Comparison of ENCODE assay signal across 22 cellular contexts in genomic region chr10:132465889-132466519, GRCh38.
DNase-seq lines count a peak whose midpoint lies in the region; ATAC-seq and TF ChIP-seq lines count a peak whose summit lies in the region.
"Had no signal": no experiment of that assay in that cellular context is flagged by ENCODE, and none has a peak within 500 bp of the region (broad histone marks: within the 10 kb centered on the region; RNA-seq: fewer than 3 reads in every experiment).

No MANE protein-coding gene starts in this region.

- H3K4me2 ChIP-seq in Karpas-422 (ENCODE audit: low read depth, low read length, poor library complexity, severe bottlenecking) (peak overlapping the region; percentile 60), SK-N-SH (no peak overlapping the region)
- H3K4me2 ChIP-seq: GM23338 had no signal

- DNase-seq in Karpas-422 (no peak), Right ventricle myocardium superior (peak; percentile 39), lower lobe of right lung (peak; percentile 42), thoracic aorta (ENCODE audit: low spot score) (no peak), SKM-1 treated with dmso at 0.1 percent for 144 hours (lab: John Stamatoyannopoulos, UW; ENCODE audit: unreplicated experiment) (no peak), SK-N-SH (no peak)
- DNase-seq: activated CD4-positive, alpha-beta T cell treated with anti-CD3 and anti-CD28 coated beads for 4 hours; C1 segment of cervical spinal cord; Calu3; effector CD4-positive, alpha-beta T cell; erythroblast; NCI-H1048; NCI-H2029; NCI-H345; SJCRH30; stimulated activated CD4-positive, alpha-beta T cell treated with anti-CD3 and anti-CD28 coated beads, Interleukin-4, amount 100 ng/mL, for 1 hour; stimulated activated naive CD4-positive, alpha-beta T cell; trophoblast cell had no signal

- H3K4me1 ChIP-seq in Karpas-422 (ENCODE audit: low read length) (peaks cover 96% of the 10 kb centered on the region), lower lobe of right lung (peaks cover 39% of the 10 kb centered on the region), thoracic aorta (ENCODE audit: control insufficient read depth in 1 of 2, low read depth in 2 of 2) (peaks cover 32 to 52% of the 10 kb centered on the region in 2 donors), SK-N-SH (ENCODE audit: control insufficient read depth in 1 of 2, insufficient read depth in 2 of 2, low read depth in 1 of 2, low read length in 1 of 2) (no peaks in the 10 kb centered on the region; a peak in 1 of 4 replicates)
- H3K4me1 ChIP-seq: SJCRH30 had no signal

- TF ChIP-seq RAD21 in SK-N-SH (IDR thresholded peaks at IDR 0.05; ENCODE audit: low read length) = no peak

- ATAC-seq in Right ventricle myocardium superior (ENCODE audit: poor library complexity) (no peak), lower lobe of right lung (no peak), thoracic aorta (ENCODE audit: insufficient number of reproducible peaks, low FRiP score, low read depth) (no peak), GM18505 (IDR thresholded peaks at IDR 0.05; ENCODE audit: unreplicated experiment) (no peak), HG03521 (IDR thresholded peaks at IDR 0.05; ENCODE audit: unreplicated experiment) (no peak)
- ATAC-seq: activated naive CD4-positive, alpha-beta T cell treated with anti-CD3 and anti-CD28 coated beads, Interleukin-2, amount 50 U/mL, for 72 hours had no signal

- no peak for TF ChIP-seq EP300 in SK-N-SH (IDR thresholded peaks at IDR 0.05; ENCODE audit: borderline replicate concordance in 1 of 2, low read depth in 1 of 2, low read length in 1 of 2)

- H3K9ac ChIP-seq in Karpas-422 (ENCODE audit: low read length) = peak overlapping the region; percentile 73
- H3K9ac ChIP-seq in SK-N-SH = no peak overlapping the region

- no peak overlapping the region; the same call in 1 of the 2 replicates for H3K4me3 ChIP-seq in Karpas-422 (ENCODE audit: low read length)
- H3K4me3 ChIP-seq in lower lobe of right lung = no peak overlapping the region
- H3K4me3 ChIP-seq in thoracic aorta = no peak overlapping the region
- H3K4me3 ChIP-seq in SK-N-SH (ENCODE audit: low read depth in 2 of 2, low read length in 1 of 2) = no peak overlapping the region
- H3K4me3 ChIP-seq: GM23338, SJCRH30 had no signal

- H3K27me3 ChIP-seq in Karpas-422 (ENCODE audit: low read length) = no peaks in the 10 kb centered on the region
- no peaks in the 10 kb centered on the region for H3K27me3 ChIP-seq in lower lobe of right lung (ENCODE audit: low read depth)
- no peaks in the 10 kb centered on the region for H3K27me3 ChIP-seq in thoracic aorta (replicated peaks; ENCODE audit: insufficient read depth)
- H3K27me3 ChIP-seq in SK-N-SH (ENCODE audit: insufficient read depth) = no peaks in the 10 kb centered on the region
- H3K27me3 ChIP-seq: SJCRH30 had no signal

- H3K9me3 ChIP-seq in Karpas-422 (ENCODE audit: low read length) = no peaks in the 10 kb centered on the region
- H3K9me3 ChIP-seq in lower lobe of right lung = no peaks in the 10 kb centered on the region
- H3K9me3 ChIP-seq in thoracic aorta = no peaks in the 10 kb centered on the region
- H3K9me3 ChIP-seq in SK-N-SH = no peaks in the 10 kb centered on the region
- H3K9me3 ChIP-seq: SJCRH30 had no signal

- intact Hi-C loops in Right ventricle myocardium superior (cut with DNase I) (loop anchor here (5.0 kb wide), 1 partner anchor 41 kb away; no protein-coding TSS in a partner anchor), lower lobe of right lung (cut with DNase I) (no loop called here)

- H3K9me2 ChIP-seq in Karpas-422 (replicated peaks; ENCODE audit: insufficient read depth, low read length) (no peaks in the 10 kb centered on the region), SK-N-SH (no peaks in the 10 kb centered on the region)

- CTCF ChIA-PET in SK-N-SH (lab: Yijun Ruan, JAX) = interaction anchor here (0.9 to 2.7 kb wide), 3 partner anchors 10 to 12 kb away, joined by 4 to 7 read pairs (median 4); no protein-coding TSS in a partner anchor

- no peak for TF ChIP-seq POLR2A in GM18505 (IDR thresholded peaks at IDR 0.05; ENCODE audit: borderline replicate concordance, extremely low read depth, insufficient read depth, insufficient read length)

- POLR2A ChIA-PET in SK-N-SH (lab: Yijun Ruan, JAX) = no interaction called here

- no peaks in the 10 kb centered on the region for H4K20me1 ChIP-seq in Karpas-422 (ENCODE audit: insufficient read depth, low read depth, low read length)
- no peaks in the 10 kb centered on the region for H4K20me1 ChIP-seq in SK-N-SH (ENCODE audit: insufficient read depth)

- H3K36me3 ChIP-seq in Karpas-422 (ENCODE audit: insufficient read depth, low read length) (no peaks in the 10 kb centered on the region), lower lobe of right lung (no peaks in the 10 kb centered on the region), thoracic aorta (no peaks in the 10 kb centered on the region), SK-N-SH (replicated peaks in 1 of 2; ENCODE audit: control insufficient read depth in 1 of 2, insufficient read depth in 2 of 2, low read length in 1 of 2) (no peaks in the 10 kb centered on the region)
- H3K36me3 ChIP-seq: SJCRH30 had no signal

- no peaks in the 10 kb centered on the region for H3K79me2 ChIP-seq in Karpas-422 (ENCODE audit: low read length)
- H3K79me2 ChIP-seq in SK-N-SH (ENCODE audit: insufficient read depth) = no peaks in the 10 kb centered on the region

- 65% methylated on average over 3 of the region's 20 CpGs for WGBS in SK-N-SH (ENCODE audit: low lambda C conversion rate)

- H2AFZ ChIP-seq in Karpas-422 (ENCODE audit: low read length) (no peak overlapping the region), SK-N-SH (ENCODE audit: low read depth) (no peak overlapping the region)
- H2AFZ ChIP-seq: GM23338 had no signal

- TF ChIP-seq CTCF in lower lobe of right lung (IDR thresholded peaks at IDR 0.05) = no peak
- no peak for TF ChIP-seq CTCF in thoracic aorta (IDR thresholded peaks at IDR 0.05)
- no peak for TF ChIP-seq CTCF in SK-N-SH (IDR thresholded peaks at IDR 0.05)

- H3F3A ChIP-seq in SK-N-SH (replicated peaks; ENCODE audit: insufficient read depth) = no peaks in the 10 kb centered on the region

- H3K27ac ChIP-seq in Karpas-422 (ENCODE audit: low read length) = peak overlapping the region; percentile 92
- peak overlapping the region; percentile 80 for H3K27ac ChIP-seq in lower lobe of right lung
- H3K27ac ChIP-seq in thoracic aorta = peak overlapping the region; percentile 97 to 100
- H3K27ac ChIP-seq in SK-N-SH (ENCODE audit: low read depth in 2 of 2, low read length in 1 of 2) = no peak overlapping the region
- H3K27ac ChIP-seq: SJCRH30 had no signal

TF ChIP-seq in SK-N-SH, 30 proteins besides CTCF, POLR2A, EP300 and RAD21:
- TF ChIP-seq TAF1 (IDR thresholded peaks at IDR 0.05; ENCODE audit: borderline replicate concordance, low read depth, low read length) (no peak), MEF2A (IDR thresholded peaks at IDR 0.05; ENCODE audit: borderline replicate concordance, low read depth) (no peak), FOXM1 (IDR thresholded peaks at IDR 0.05; ENCODE audit: low read depth) (no peak), RCOR1 (IDR thresholded peaks at IDR 0.05; ENCODE audit: low read length) (no peak), GABPA (IDR thresholded peaks at IDR 0.05; ENCODE audit: low read depth) (no peak), MAX (IDR thresholded peaks at IDR 0.05; ENCODE audit: low read depth) (no peak), RXRA (IDR thresholded peaks at IDR 0.05; ENCODE audit: borderline replicate concordance, low read depth) (no peak), EZH2phosphoT487 (IDR thresholded peaks at IDR 0.05; ENCODE audit: borderline replicate concordance, low read depth) (no peak), FOXJ3 (CRISPR knock-in tag; IDR thresholded peaks at IDR 0.05) (no peak), TEAD4 (IDR thresholded peaks at IDR 0.05; ENCODE audit: borderline replicate concordance, insufficient read depth) (no peak), ELF1 (IDR thresholded peaks at IDR 0.05) (no peak), JUND (IDR thresholded peaks at IDR 0.05) (no peak), POLR2AphosphoS5 (IDR thresholded peaks at IDR 0.05; ENCODE audit: low read depth, low read length) (no peak), REST (IDR thresholded peaks at IDR 0.05; ENCODE audit: low read depth, low read length) (no peak), YY1 (IDR thresholded peaks at IDR 0.05; ENCODE audit: low read depth) (no peak)

Comparison
In these comparisons a context has a peak if more than half of its experiments do, and no peak if none do; other contexts are left out.
1. DNase-seq: peak in Right ventricle myocardium superior (single experiment) and lower lobe of right lung (single experiment); none in Karpas-422 (single experiment), thoracic aorta (single experiment), SKM-1 treated with dmso at 0.1 percent for 144 hours (single experiment) and SK-N-SH (single experiment).
2. H3K27ac ChIP-seq: peak in Karpas-422 (single experiment), lower lobe of right lung (single experiment) and thoracic aorta (2 of 2); none in SK-N-SH (0 of 2).